In genomic region chr7:6578114-6579084, GRCh38 we compare ENCODE assay signal across 1 cellular context.
A peak's percentile ranks its signal among the peaks of the same experiment; 100 is the strongest.
TF ChIP-seq lines count a peak whose summit lies in the region.

No MANE protein-coding gene starts in this region.

TF ChIP-seq in HepG2, 621 proteins besides CTCF, POLR2A, EP300 and RAD21 (continued from another document and continues in another):
- TF ChIP-seq GMEB1 (CRISPR knock-in tag; IDR thresholded peaks at IDR 0.05; ENCODE audit: borderline replicate concordance) (no peak), AFF4 (CRISPR knock-in tag; IDR thresholded peaks at IDR 0.05) (0 out of 2 replicates have a peak, but pooled peaks have one; percentile 20), ZNF580 (CRISPR knock-in tag; IDR thresholded peaks at IDR 0.05; ENCODE audit: borderline replicate concordance, low read depth) (0 out of 2 replicates have a peak, but pooled peaks have one; percentile 37), ZMYM2 (CRISPR knock-in tag; IDR thresholded peaks at IDR 0.05) (peak; percentile 16; the same call in 1 of the 2 replicates), NR2C2 (CRISPR knock-in tag; IDR thresholded peaks at IDR 0.05; ENCODE audit: borderline replicate concordance) (peak; percentile 89), DMAP1 (CRISPR knock-in tag; IDR thresholded peaks at IDR 0.05) (peak; percentile 38; the same call in 1 of the 2 replicates), ZNF337 (CRISPR knock-in tag; IDR thresholded peaks at IDR 0.05; ENCODE audit: borderline replicate concordance, low read depth) (no peak), RBM22 (optimal IDR thresholded peaks at IDR 0.05; ENCODE audit: low read length) (peak; percentile 48), FOXA3 (CRISPR knock-in tag; IDR thresholded peaks at IDR 0.05) (peak; percentile 93), ZNF574 (CRISPR knock-in tag; IDR thresholded peaks at IDR 0.05) (peak; percentile 31), NPAS2 (CRISPR knock-in tag; IDR thresholded peaks at IDR 0.05; ENCODE audit: borderline replicate concordance) (0 out of 2 replicates have a peak, but pooled peaks have one; percentile 18), SP4 (CRISPR knock-in tag; IDR thresholded peaks at IDR 0.05) (peak; percentile 57), ZNF143 (CRISPR knock-in tag; IDR thresholded peaks at IDR 0.05) (0 out of 2 replicates have a peak, but pooled peaks have one; percentile 13), ISL2 (CRISPR knock-in tag; IDR thresholded peaks at IDR 0.05) (peak; percentile 82), KDM6A (CRISPR knock-in tag; IDR thresholded peaks at IDR 0.05; ENCODE audit: low read depth) (0 out of 2 replicates have a peak, but pooled peaks have one; percentile 30), ZNF326 (CRISPR knock-in tag; IDR thresholded peaks at IDR 0.05; ENCODE audit: borderline replicate concordance) (no peak), ZBTB21 (CRISPR knock-in tag; IDR thresholded peaks at IDR 0.05) (peak; percentile 94), ZNF296 (CRISPR knock-in tag; conservative IDR thresholded peaks at IDR 0.05) (0 out of 2 replicates have a peak, but pooled peaks have one; percentile 2), DRAP1 (CRISPR knock-in tag; IDR thresholded peaks at IDR 0.05) (peak; percentile 74), SIX4 (CRISPR knock-in tag; IDR thresholded peaks at IDR 0.05) (peak; percentile 64; the same call in 1 of the 2 replicates), NCOA1 (CRISPR knock-in tag; IDR thresholded peaks at IDR 0.05) (peak; percentile 36; the same call in 1 of the 2 replicates), KLF16 (CRISPR knock-in tag; IDR thresholded peaks at IDR 0.05) (peak in 1 of 2 experiments; percentile 91; a peak in 2 of 4 replicates), ZNF547 (CRISPR knock-in tag; IDR thresholded peaks at IDR 0.05) (peak; percentile 34; the same call in 1 of the 2 replicates), ELF1 (CRISPR knock-in tag; IDR thresholded peaks at IDR 0.05) (peak; percentile 68), ZNF263 (CRISPR knock-in tag; IDR thresholded peaks at IDR 0.05) (peak; percentile 48; the same call in 1 of the 2 replicates), MYPOP (CRISPR knock-in tag; IDR thresholded peaks at IDR 0.05) (peak; percentile 73), HNRNPL (IDR thresholded peaks at IDR 0.05; ENCODE audit: low read depth, low read length) (peak; percentile 60; the same call in 1 of the 2 replicates), GABPB1 (CRISPR knock-in tag; IDR thresholded peaks at IDR 0.05) (peak; percentile 65), ZNF781 (CRISPR knock-in tag; IDR thresholded peaks at IDR 0.05; ENCODE audit: borderline replicate concordance, not compliant biosample characterization) (peak; percentile 51), ZNF33B (CRISPR knock-in tag; IDR thresholded peaks at IDR 0.05) (0 out of 2 replicates have a peak, but pooled peaks have one; percentile 38), ZNF615 (CRISPR knock-in tag; IDR thresholded peaks at IDR 0.05; ENCODE audit: borderline replicate concordance) (no peak), GATAD2A (CRISPR knock-in tag; IDR thresholded peaks at IDR 0.05) (peak; percentile 94), PHF21A (CRISPR knock-in tag; IDR thresholded peaks at IDR 0.05) (peak; percentile 93), ZNF850 (CRISPR knock-in tag; conservative IDR thresholded peaks at IDR 0.05) (no peak), SOX6 (IDR thresholded peaks at IDR 0.05) (no peak), SOX6 (CRISPR knock-in tag; IDR thresholded peaks at IDR 0.05) (peak; percentile 93), CBX1 (IDR thresholded peaks at IDR 0.05; ENCODE audit: low read depth) (peak; percentile 67), TOPORS (CRISPR knock-in tag; IDR thresholded peaks at IDR 0.05) (no peak), ZBTB33 (CRISPR knock-in tag; IDR thresholded peaks at IDR 0.05) (peak; percentile 11), NFKBIZ (CRISPR knock-in tag; IDR thresholded peaks at IDR 0.05) (0 out of 2 replicates have a peak, but pooled peaks have one; percentile 49), ZNF441 (CRISPR knock-in tag; IDR thresholded peaks at IDR 0.05; ENCODE audit: borderline replicate concordance) (0 out of 2 replicates have a peak, but pooled peaks have one; percentile 15), MEF2D (CRISPR knock-in tag; IDR thresholded peaks at IDR 0.05) (peak; percentile 85), SMAD3 (CRISPR knock-in tag; IDR thresholded peaks at IDR 0.05) (peak; percentile 91), CEBPG (CRISPR knock-in tag; IDR thresholded peaks at IDR 0.05) (peak; percentile 90), ZFP90 (CRISPR knock-in tag; IDR thresholded peaks at IDR 0.05; ENCODE audit: borderline replicate concordance) (0 out of 2 replicates have a peak, but pooled peaks have one; percentile 23), SPEN (CRISPR knock-in tag; IDR thresholded peaks at IDR 0.05; ENCODE audit: low read depth) (peak; percentile 51; the same call in 1 of the 2 replicates), SOX5 (CRISPR knock-in tag; IDR thresholded peaks at IDR 0.05; ENCODE audit: borderline replicate concordance) (peak; percentile 89; the same call in 1 of the 2 replicates), ZNF879 (CRISPR knock-in tag; IDR thresholded peaks at IDR 0.05) (0 out of 2 replicates have a peak, but pooled peaks have one; percentile 38), HOXA5 (CRISPR knock-in tag; IDR thresholded peaks at IDR 0.05) (peak; percentile 47; the same call in 1 of the 2 replicates), ZNF12 (CRISPR knock-in tag; IDR thresholded peaks at IDR 0.05) (peak; percentile 60; the same call in 1 of the 2 replicates), ZBTB43 (CRISPR knock-in tag; conservative IDR thresholded peaks at IDR 0.05) (0 out of 2 replicates have a peak, but pooled peaks have one; percentile 21)
